In the genomic region with DNA sequence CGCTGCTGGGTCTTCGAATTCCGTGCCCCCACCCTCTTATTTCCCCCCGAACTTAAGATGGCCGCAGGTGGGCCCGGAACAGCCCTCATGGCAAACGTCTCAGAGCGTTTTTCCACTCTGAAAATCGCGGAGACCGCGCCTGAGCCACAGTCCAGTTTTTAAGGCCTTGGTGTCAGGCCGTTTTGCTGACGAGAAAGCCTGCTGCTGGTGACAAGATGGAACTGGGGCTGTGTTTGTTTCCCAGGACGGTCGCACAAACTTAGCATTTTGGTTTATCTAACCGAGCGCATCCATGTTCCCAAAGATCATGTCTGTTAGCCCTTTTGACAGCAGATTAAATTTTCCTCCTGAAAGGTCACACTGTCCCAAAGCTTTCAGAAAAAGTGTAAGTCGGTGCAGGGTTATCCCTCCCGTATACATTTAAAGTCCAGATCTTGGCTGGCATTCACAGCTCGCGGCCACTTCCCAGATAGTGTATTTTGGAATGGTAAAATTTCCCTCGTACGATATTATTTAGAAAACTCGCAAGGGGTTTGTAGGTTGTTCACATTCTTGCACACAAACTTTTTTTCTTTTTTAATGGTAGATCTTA, we compare ENCODE assay signal across 8 cellular contexts. TPM values are rescaled to one million over a fixed set of nuclear protein-coding genes. Genes with fewer than 3 reads are reported as not detected.
A peak's percentile ranks its signal among the peaks of the same experiment; 100 is the strongest.
DNase-seq lines count a peak whose midpoint lies in the region; ATAC-seq and TF ChIP-seq lines count a peak whose summit lies in the region.

No MANE protein-coding gene starts in this region.

- ATAC-seq in GM18519 (IDR thresholded peaks at IDR 0.05; ENCODE audit: low FRiP score, unreplicated experiment) (peak; percentile 14), HG02973 (IDR thresholded peaks at IDR 0.05; ENCODE audit: unreplicated experiment) (peak; percentile 44)

- in situ Hi-C loops in astrocyte of the cerebellum (cut with HindIII; ENCODE audit: low sequenced_read_pairs): no loop called here

- TF ChIP-seq CTCF in AG10803 (conservative IDR thresholded peaks at IDR 0.05; ENCODE audit: low read length): no peak
- TF ChIP-seq CTCF in astrocyte of the cerebellum (IDR thresholded peaks at IDR 0.05; ENCODE audit: low read depth, low read length, missing control alignments): no peak
- no peak for TF ChIP-seq CTCF in kidney epithelial cell (IDR thresholded peaks at IDR 0.05; ENCODE audit: insufficient read depth, low read length, poor library complexity, severe bottlenecking)

- H3K36me3 ChIP-seq in kidney epithelial cell (ENCODE audit: control insufficient read depth, insufficient read depth, low read length): no peaks in the 10 kb centered on the region

- H3K4me3 ChIP-seq in AG10803 (ENCODE audit: low read length): peak overlapping the region; percentile 83
- H3K4me3 ChIP-seq in astrocyte of the cerebellum (ENCODE audit: low read depth, low read length): peak overlapping the region; percentile 79
- H3K4me3 ChIP-seq in kidney epithelial cell (ENCODE audit: low read depth, low read length): peak overlapping the region; percentile 92

- no peaks in the 10 kb centered on the region for H3K27me3 ChIP-seq in kidney epithelial cell (ENCODE audit: control insufficient read depth, insufficient read depth, low read length)

- DNase-seq in AG10803 (ENCODE audit: low read depth): peak; percentile 59
- DNase-seq in NCI-H2227 (lab: John Stamatoyannopoulos, UW; ENCODE audit: unreplicated experiment): peak; percentile 80
- DNase-seq in astrocyte of the cerebellum (ENCODE audit: low read depth): peak; percentile 12
- peak; percentile 7 for DNase-seq in kidney epithelial cell (ENCODE audit: low read depth)
- peak; percentile 72 for DNase-seq in stimulated activated naive CD4-positive, alpha-beta T cell treated with Interleukin-2 at 50 U/mL for 16 hours (lab: John Stamatoyannopoulos, UW)
- no peak for DNase-seq in LoVo (ENCODE audit: low spot score)

RNA-seq across cellular contexts. Expression of gene SREK1, which starts 0.8 kb away (rescaled TPM):
- total RNA-seq in kidney epithelial cell: 23.7 and 26.9 TPM in 2 replicates
